8 cellular contexts compared by ENCODE assay signal in genomic region chr7:22563621-22564241, GRCh38.
DNase-seq lines count a peak whose midpoint lies in the region; ATAC-seq lines count a peak whose summit lies in the region.

No MANE protein-coding gene starts in this region.

- H3K9ac ChIP-seq in adipocyte (ENCODE audit: low read length) = peak overlapping the region; percentile 8

- peaks cover 24 to 48% (median 33%) of the 10 kb centered on the region in 5 donors for H3K27me3 Mint-ChIP-seq in naive thymus-derived CD8-positive, alpha-beta T cell

- H3K4me1 Mint-ChIP-seq in naive thymus-derived CD8-positive, alpha-beta T cell = peaks cover 17 to 43% (median 38%) of the 10 kb centered on the region in 4 donors

- H3K27me3 ChIP-seq in adipocyte (replicated peaks; ENCODE audit: control insufficient read depth, insufficient read depth, low read length) (no peaks in the 10 kb centered on the region), SJCRH30 (no peaks in the 10 kb centered on the region)

- H3K9me3 ChIP-seq in adipocyte (ENCODE audit: control insufficient read depth, low read length) (no peaks in the 10 kb centered on the region), SJCRH30 (replicated peaks) (no peaks in the 10 kb centered on the region)

- H3K27ac Mint-ChIP-seq in naive thymus-derived CD8-positive, alpha-beta T cell = no peak overlapping the region

- H3K9me3 Mint-ChIP-seq in naive thymus-derived CD8-positive, alpha-beta T cell = no peaks in the 10 kb centered on the region

- H3K4me3 Mint-ChIP-seq in naive thymus-derived CD8-positive, alpha-beta T cell = peak overlapping the region in 7 of 10 donors; percentile 11 to 59 (median 19)

- H3K4me1 ChIP-seq in adipocyte (ENCODE audit: control insufficient read depth, insufficient read depth, low read length) (peaks cover 57% of the 10 kb centered on the region), SJCRH30 (peaks cover 14% of the 10 kb centered on the region)

- no peak overlapping the region for H3K27ac ChIP-seq in SJCRH30

- POLR2A ChIA-PET in naive thymus-derived CD8-positive, alpha-beta T cell (lab: Charles Lee) = no interaction called here

- H3K36me3 ChIP-seq in adipocyte (ENCODE audit: control insufficient read depth, insufficient read depth, low read length, severe bottlenecking) = no peaks in the 10 kb centered on the region
- no peaks in the 10 kb centered on the region for H3K36me3 ChIP-seq in SJCRH30

- ATAC-seq in naive thymus-derived CD8-positive, alpha-beta T cell = no peak
- ATAC-seq in HG03280 (IDR thresholded peaks at IDR 0.05; ENCODE audit: unreplicated experiment) = no peak

- no peak overlapping the region for H3K4me3 ChIP-seq in adipocyte (ENCODE audit: low read length)
- H3K4me3 ChIP-seq in SJCRH30 = no peak overlapping the region

- no peaks in the 10 kb centered on the region for H3K36me3 Mint-ChIP-seq in naive thymus-derived CD8-positive, alpha-beta T cell

- DNase-seq in activated naive CD4-positive, alpha-beta T cell treated with Interleukin-2 at 50 U/mL for 16 hours = peak; percentile 41
- no peak for DNase-seq in activated naive CD4-positive, alpha-beta T cell treated with anti-CD3 and anti-CD28 coated beads, Interleukin-2, amount 50 U/mL, for 16 hours
- DNase-seq in HT1080 (ENCODE audit: low read depth) = peak; percentile 49
- DNase-seq in adipocyte (ENCODE audit: low read depth) = no peak
- no peak for DNase-seq in naive thymus-derived CD8-positive, alpha-beta T cell
- DNase-seq in activated effector memory CD4-positive, alpha-beta T cell treated with Interleukin-2 at 50 U/mL for 16 hours = no peak
- no peak for DNase-seq in SJCRH30

Comparison
In these comparisons a context has a peak if more than half of its experiments do, and no peak if none do; other contexts are left out.
1. DNase-seq: peak in activated naive CD4-positive, alpha-beta T cell treated with Interleukin-2 at 50 U/mL for 16 hours (single experiment) and HT1080 (single experiment); none in activated naive CD4-positive, alpha-beta T cell treated with anti-CD3 and anti-CD28 coated beads, Interleukin-2, amount 50 U/mL, for 16 hours (single experiment), adipocyte (single experiment), naive thymus-derived CD8-positive, alpha-beta T cell (0 of 10), activated effector memory CD4-positive, alpha-beta T cell treated with Interleukin-2 at 50 U/mL for 16 hours (single experiment) and SJCRH30 (0 of 2).